ENCODE assay signal across 12 cellular contexts in genomic region chr9:114721491-114722362, GRCh38. TPM values are rescaled to one million over a fixed set of nuclear protein-coding genes. Genes with fewer than 3 reads are reported as not detected.
A peak's percentile ranks its signal among the peaks of the same experiment; 100 is the strongest.
DNase-seq lines count a peak whose midpoint lies in the region; ATAC-seq and TF ChIP-seq lines count a peak whose summit lies in the region.
"Had no signal": no experiment of that assay in that cellular context is flagged by ENCODE, and none has a peak within 500 bp of the region (broad histone marks: within the 10 kb centered on the region; RNA-seq: fewer than 3 reads in every experiment).

No MANE protein-coding gene starts in this region.

- TF ChIP-seq CTCF in endodermal cell (conservative IDR thresholded peaks at IDR 0.05): peak; percentile 42

- peaks cover 15 to 20% of the 10 kb centered on the region in 2 donors for H3K9me3 Mint-ChIP-seq in activated T-cell treated with anti-CD3 and anti-CD28 coated beads, Interleukin-2, amount 50 U/mL, for 72 hours
- peaks cover 3% of the 10 kb centered on the region for H3K9me3 Mint-ChIP-seq in activated T-cell treated with anti-CD3 and anti-CD28 coated beads, Interleukin-2, amount 50 U/mL, for 4 hours
- peaks cover 2% of the 10 kb centered on the region for H3K9me3 Mint-ChIP-seq in endodermal cell
- H3K9me3 Mint-ChIP-seq in stimulated activated memory B cell treated with anti-CD40 and anti-IgM and Interleukin-4, amounts not matched to agents 10 μg/mL and 1 μg/mL and 100 μg/mL, for 72 hours: peaks cover 12% of the 10 kb centered on the region

- H3K27ac ChIP-seq in endodermal cell (ENCODE audit: low read depth, low read length): no peak overlapping the region

- no peak for DNase-seq in activated T-cell treated with anti-CD3 and anti-CD28 coated beads, Interleukin-2, amount 50 U/mL, for 72 hours
- DNase-seq in activated T-cell treated with anti-CD3 and anti-CD28 coated beads, Interleukin-2, amount 50 U/mL, for 4 hours: no peak
- peak; percentile 89 for DNase-seq in NCI-H510A treated with DMSO at 0.1 percent for 48 hours (lab: John Stamatoyannopoulos, UW)
- peak; percentile 60 for DNase-seq in endodermal cell
- DNase-seq in NCI-H1694 (lab: John Stamatoyannopoulos, UW): no peak
- no peak for DNase-seq in H4 (ENCODE audit: low spot score)
- DNase-seq: activated CD4-positive, CD25-positive, alpha-beta regulatory T cell; BE2C had no signal

- H3K36me3 ChIP-seq in endodermal cell (ENCODE audit: control insufficient read depth, insufficient read depth, low read length): no peaks in the 10 kb centered on the region
- H3K36me3 ChIP-seq: BE2C had no signal

- ATAC-seq in activated T-cell treated with anti-CD3 and anti-CD28 coated beads, Interleukin-2, amount 50 U/mL, for 72 hours (replicated peaks in 1 of 2): peak in 1 of 2 donors; percentile 8
- no peak for ATAC-seq in activated T-cell treated with anti-CD3 and anti-CD28 coated beads, Interleukin-2, amount 50 U/mL, for 4 hours
- ATAC-seq in stimulated activated memory B cell treated with anti-CD40 and anti-IgM and Interleukin-4, amounts not matched to agents 10 μg/mL and 1 μg/mL and 100 μg/mL, for 72 hours: no peak
- no peak for ATAC-seq in HG02759 (IDR thresholded peaks at IDR 0.05; ENCODE audit: unreplicated experiment)

- no peak overlapping the region for H3K4me3 ChIP-seq in endodermal cell (ENCODE audit: low read length)

- WGBS in endodermal cell (ENCODE audit: insufficient coverage in 1 of 2, insufficient read length in 1 of 2), 2 experiments: 71 to 76% methylated on average over 9 to 13 of the region's 14 CpGs

- peak overlapping the region; percentile 88 for H3K27ac Mint-ChIP-seq in activated T-cell treated with anti-CD3 and anti-CD28 coated beads, Interleukin-2, amount 50 U/mL, for 72 hours
- H3K27ac Mint-ChIP-seq in endodermal cell: peak overlapping the region; percentile 50
- H3K27ac Mint-ChIP-seq in stimulated activated memory B cell treated with anti-CD40 and anti-IgM and Interleukin-4, amounts not matched to agents 10 μg/mL and 1 μg/mL and 100 μg/mL, for 72 hours: peak overlapping the region; percentile 11

- H3K36me3 Mint-ChIP-seq in activated T-cell treated with anti-CD3 and anti-CD28 coated beads, Interleukin-2, amount 50 U/mL, for 72 hours (ENCODE audit: insufficient read depth in 2 of 2): peaks cover 17 to 38% of the 10 kb centered on the region in 2 donors
- no peaks in the 10 kb centered on the region for H3K36me3 Mint-ChIP-seq in activated T-cell treated with anti-CD3 and anti-CD28 coated beads, Interleukin-2, amount 50 U/mL, for 4 hours (ENCODE audit: insufficient read depth)
- H3K36me3 Mint-ChIP-seq in endodermal cell (ENCODE audit: low read depth): no peaks in the 10 kb centered on the region
- peaks cover 10% of the 10 kb centered on the region for H3K36me3 Mint-ChIP-seq in stimulated activated memory B cell treated with anti-CD40 and anti-IgM and Interleukin-4, amounts not matched to agents 10 μg/mL and 1 μg/mL and 100 μg/mL, for 72 hours

- no peak overlapping the region for H3K9ac ChIP-seq in endodermal cell (ENCODE audit: extremely low read depth, low read length, poor library complexity, severe bottlenecking)

- H3K4me1 Mint-ChIP-seq in activated T-cell treated with anti-CD3 and anti-CD28 coated beads, Interleukin-2, amount 50 U/mL, for 72 hours (ENCODE audit: low read depth): peaks cover 89% of the 10 kb centered on the region
- peaks cover 51% of the 10 kb centered on the region for H3K4me1 Mint-ChIP-seq in activated T-cell treated with anti-CD3 and anti-CD28 coated beads, Interleukin-2, amount 50 U/mL, for 4 hours (ENCODE audit: low read depth)
- peaks cover 17% of the 10 kb centered on the region for H3K4me1 Mint-ChIP-seq in endodermal cell
- peaks cover 59% of the 10 kb centered on the region for H3K4me1 Mint-ChIP-seq in stimulated activated memory B cell treated with anti-CD40 and anti-IgM and Interleukin-4, amounts not matched to agents 10 μg/mL and 1 μg/mL and 100 μg/mL, for 72 hours

- peaks cover 3% of the 10 kb centered on the region for H3K4me1 ChIP-seq in endodermal cell (ENCODE audit: control insufficient read depth, insufficient read depth, low read length)
- H3K4me1 ChIP-seq: BE2C had no signal

- no peaks in the 10 kb centered on the region for H3K9me3 ChIP-seq in endodermal cell (ENCODE audit: control insufficient read depth, low read length)
- H3K9me3 ChIP-seq: BE2C had no signal

- H3K27me3 Mint-ChIP-seq in activated T-cell treated with anti-CD3 and anti-CD28 coated beads, Interleukin-2, amount 50 U/mL, for 72 hours (ENCODE audit: low read depth): no peaks in the 10 kb centered on the region
- H3K27me3 Mint-ChIP-seq in activated T-cell treated with anti-CD3 and anti-CD28 coated beads, Interleukin-2, amount 50 U/mL, for 4 hours (ENCODE audit: low read depth): peaks cover 4% of the 10 kb centered on the region
- peaks cover 49% of the 10 kb centered on the region for H3K27me3 Mint-ChIP-seq in endodermal cell (ENCODE audit: insufficient read depth)
- H3K27me3 Mint-ChIP-seq in stimulated activated memory B cell treated with anti-CD40 and anti-IgM and Interleukin-4, amounts not matched to agents 10 μg/mL and 1 μg/mL and 100 μg/mL, for 72 hours: peaks cover 31% of the 10 kb centered on the region

- no peaks in the 10 kb centered on the region for H3K27me3 ChIP-seq in endodermal cell (ENCODE audit: control insufficient read depth, insufficient read depth, low read length, poor library complexity, severe bottlenecking)
- H3K27me3 ChIP-seq: BE2C had no signal

- H3K4me3 Mint-ChIP-seq in activated T-cell treated with anti-CD3 and anti-CD28 coated beads, Interleukin-2, amount 50 U/mL, for 72 hours: peak overlapping the region; percentile 70 to 79
- no peak overlapping the region for H3K4me3 Mint-ChIP-seq in activated T-cell treated with anti-CD3 and anti-CD28 coated beads, Interleukin-2, amount 50 U/mL, for 4 hours
- no peak overlapping the region for H3K4me3 Mint-ChIP-seq in endodermal cell
- H3K4me3 Mint-ChIP-seq in stimulated activated memory B cell treated with anti-CD40 and anti-IgM and Interleukin-4, amounts not matched to agents 10 μg/mL and 1 μg/mL and 100 μg/mL, for 72 hours: no peak overlapping the region

RNA-seq across cellular contexts. Expression of gene TEX48, which starts 39.7 kb away (rescaled TPM):
- 1 to 10 TPM; 1.4 to 1.7 TPM for total RNA-seq in activated T-cell treated with anti-CD3 and anti-CD28 coated beads, Interleukin-2, amount 50 U/mL, for 72 hours
- total RNA-seq in activated T-cell treated with anti-CD3 and anti-CD28 coated beads, Interleukin-2, amount 50 U/mL, for 4 hours: under 1 TPM in 1 of 3 donors, not detected in 2; 0.42 TPM
- not detected for total RNA-seq in endodermal cell
- polyA plus RNA-seq in endodermal cell (2013, experiment 1 of 2): not detected
- polyA plus RNA-seq in endodermal cell (2013, experiment 2 of 2): not detected
- total RNA-seq in H4 (2014; rRNA removed; shearing (Covaris generic)): not detected in 2 replicates
- total RNA-seq: LHCN-M2, posterior vena cava had no signal

Comparison
In these comparisons a context has a peak if more than half of its experiments do, and no peak if none do; other contexts are left out.
1. H3K4me3 Mint-ChIP-seq: peak in activated T-cell treated with anti-CD3 and anti-CD28 coated beads, Interleukin-2, amount 50 U/mL, for 72 hours (2 of 2); none in activated T-cell treated with anti-CD3 and anti-CD28 coated beads, Interleukin-2, amount 50 U/mL, for 4 hours (single experiment), endodermal cell (single experiment) and stimulated activated memory B cell treated with anti-CD40 and anti-IgM and Interleukin-4, amounts not matched to agents 10 μg/mL and 1 μg/mL and 100 μg/mL, for 72 hours (single experiment).
2. DNase-seq: peak in NCI-H510A treated with DMSO at 0.1 percent for 48 hours (single experiment) and endodermal cell (single experiment); none in activated T-cell treated with anti-CD3 and anti-CD28 coated beads, Interleukin-2, amount 50 U/mL, for 72 hours (0 of 2), activated T-cell treated with anti-CD3 and anti-CD28 coated beads, Interleukin-2, amount 50 U/mL, for 4 hours (single experiment), NCI-H1694 (single experiment) and H4 (single experiment).
3. H3K27ac Mint-ChIP-seq: peak in every context shown above with its lines; median percentile 88 in activated T-cell treated with anti-CD3 and anti-CD28 coated beads, Interleukin-2, amount 50 U/mL, for 72 hours; 50 in endodermal cell; 11 in stimulated activated memory B cell treated with anti-CD40 and anti-IgM and Interleukin-4, amounts not matched to agents 10 μg/mL and 1 μg/mL and 100 μg/mL, for 72 hours.